In genomic region chr2:196365923-196366322, GRCh38 we compare ENCODE assay signal across 18 cellular contexts.
"Had no signal": no experiment of that assay in that cellular context is flagged by ENCODE, and none has a peak within 500 bp of the region (broad histone marks: within the 10 kb centered on the region; RNA-seq: fewer than 3 reads in every experiment).

No MANE protein-coding gene starts in this region.

- H3K27ac ChIP-seq: foreskin keratinocyte, transverse colon had no signal

- ATAC-seq: activated T-cell treated with anti-CD3 and anti-CD28 coated beads, Interleukin-2, amount 50 U/mL, for 4 hours; foreskin keratinocyte; naive thymus-derived CD4-positive, alpha-beta T cell had no signal

- H3K9me3 Mint-ChIP-seq: endodermal cell had no signal

- H3K27me3 ChIP-seq: foreskin keratinocyte, transverse colon had no signal

- H3K4me1 Mint-ChIP-seq: endodermal cell had no signal

- H3K4me3 Mint-ChIP-seq: activated T-cell treated with anti-CD3 and anti-CD28 coated beads, Interleukin-2, amount 50 U/mL, for 4 hours; endodermal cell; T-helper 1 cell treated with Interleukin-12 subunit alpha and Interleukin-12 subunit beta and Interleukin-4 antibody, amounts not matched to agents 30 μg/mL and 1 μg/mL, for 36 hours had no signal

- H3K4me3 ChIP-seq: lung, transverse colon had no signal

- DNase-seq: activated CD4-positive, alpha-beta T cell treated with anti-CD3 and anti-CD28 coated beads, Interleukin-2, amount 50 U/mL, for 1 hour; activated CD4-positive, CD25-positive, alpha-beta regulatory T cell treated with anti-CD3 and anti-CD28 coated beads, Interleukin-2, amount 50 U/mL, for 72 hours; activated CD8-positive, alpha-beta memory T cell treated with anti-CD3 and anti-CD28 coated beads for 24 hours; activated CD8-positive, alpha-beta memory T cell treated with anti-CD3 and anti-CD28 coated beads, Interleukin-2, amount 50 U/mL, for 4 hours; activated naive CD4-positive, alpha-beta T cell treated with Interleukin-2 at 50 U/mL for 16 hours; activated T-cell treated with anti-CD3 and anti-CD28 coated beads, Interleukin-2, amount 50 U/mL, for 4 hours; cortex of kidney; endodermal cell; foreskin keratinocyte; kidney; naive thymus-derived CD4-positive, alpha-beta T cell; stimulated activated CD4-positive, alpha-beta T cell treated with anti-CD3 and anti-CD28 coated beads, Interleukin-12 subunit alpha, Interleukin-12 subunit beta, amount 100 ng/mL, for 4 hours; stimulated activated CD4-positive, alpha-beta T cell treated with anti-CD3 and anti-CD28 coated beads, Interleukin-4, amount 100 ng/mL, for 4 hours; T1000; transverse colon had no signal

- H3K27me3 Mint-ChIP-seq: progenitor cell of endocrine pancreas had no signal

- H3K9me3 ChIP-seq: transverse colon had no signal

- H3K4me1 ChIP-seq: foreskin keratinocyte, transverse colon had no signal

- H3K36me3 ChIP-seq: transverse colon had no signal

- H3K27ac Mint-ChIP-seq: endodermal cell; naive thymus-derived CD4-positive, alpha-beta T cell; progenitor cell of endocrine pancreas; T-helper 1 cell treated with Interleukin-12 subunit alpha and Interleukin-12 subunit beta and Interleukin-4 antibody, amounts not matched to agents 30 μg/mL and 1 μg/mL, for 36 hours had no signal
